Comparison of ENCODE assay signal across 17 cellular contexts in genomic region chr4:69322055-69322454, GRCh38. TPM values are rescaled to one million over a fixed set of nuclear protein-coding genes. Genes with fewer than 3 reads are reported as not detected.
A peak's percentile ranks its signal among the peaks of the same experiment; 100 is the strongest.
DNase-seq lines count a peak whose midpoint lies in the region; TF ChIP-seq lines count a peak whose summit lies in the region.
"Had no signal": no experiment of that assay in that cellular context is flagged by ENCODE, and none has a peak within 500 bp of the region (broad histone marks: within the 10 kb centered on the region; RNA-seq: fewer than 3 reads in every experiment).

No MANE protein-coding gene starts in this region.

- H3K4me3 ChIP-seq in esophagus muscularis mucosa: no peak overlapping the region
- H3K4me3 ChIP-seq: ascending aorta, mucosa of descending colon, prostate gland, tibial artery had no signal

- TF ChIP-seq CTCF in VCaP (conservative IDR thresholded peaks at IDR 0.05): no peak
- no peak for TF ChIP-seq CTCF in esophagus muscularis mucosa (IDR thresholded peaks at IDR 0.05)

- H3K27me3 ChIP-seq in esophagus muscularis mucosa: no peaks in the 10 kb centered on the region
- H3K27me3 ChIP-seq: ascending aorta, tibial artery had no signal

- intact Hi-C loops in esophagus muscularis mucosa (cut with DNase I): no loop called here

- no peak for TF ChIP-seq EP300 in esophagus muscularis mucosa (IDR thresholded peaks at IDR 0.05)

- H3K36me3 ChIP-seq in esophagus muscularis mucosa: no peaks in the 10 kb centered on the region
- H3K36me3 ChIP-seq: ascending aorta, prostate gland, tibial artery had no signal

- no peaks in the 10 kb centered on the region for H3K4me1 ChIP-seq in esophagus muscularis mucosa
- H3K4me1 ChIP-seq: ascending aorta, prostate gland, tibial artery had no signal

- WGBS in esophagus muscularis mucosa: 78% methylated on average over 2 of the region's 2 CpGs

- DNase-seq in Caki2 (ENCODE audit: low read depth) (peak; percentile 23), M059J (ENCODE audit: low read depth) (peak; percentile 46), iris pigment epithelial cell (ENCODE audit: low read depth) (peak; percentile 72), esophagus muscularis mucosa (ENCODE audit: extremely low spot score) (no peak), amniotic stem cell (lab: John Stamatoyannopoulos, UW) (no peak), amygdala (lab: John Stamatoyannopoulos, UW) (no peak)
- DNase-seq in activated CD4-positive, alpha-beta T cell treated with anti-CD3 and anti-CD28 coated beads, Interleukin-2, amount 50 U/mL, for 48 hours: no peak
- DNase-seq: activated CD4-positive, alpha-beta T cell treated with anti-CD3 and anti-CD28 coated beads, Interleukin-2, amount 50 U/mL, for 1 hour; effector memory CD8-positive, alpha-beta T cell; NCI-H1417 treated with DMSO at 0.1 percent for 48 hours; stimulated activated CD4-positive, alpha-beta T cell treated with anti-CD3 and anti-CD28 coated beads, Interleukin-1b, Interleukin-23, amount 100 ng/mL, for 48 hours; tibial artery had no signal

- in situ Hi-C loops in Caki2 (cut with HindIII; ENCODE audit: low pct_unique_long_range_greater_than_20kb, low sequenced_read_pairs): no loop called here

- no peaks in the 10 kb centered on the region for H3K9me3 ChIP-seq in esophagus muscularis mucosa
- H3K9me3 ChIP-seq: ascending aorta, mucosa of descending colon, prostate gland, tibial artery had no signal

- TF ChIP-seq POLR2A in esophagus muscularis mucosa (IDR thresholded peaks at IDR 0.05; ENCODE audit: low read depth): no peak

- H3K27ac ChIP-seq in VCaP: peak overlapping the region; percentile 74
- H3K27ac ChIP-seq in esophagus muscularis mucosa (replicated peaks in 1 of 4): no peak overlapping the region
- H3K27ac ChIP-seq: ascending aorta, prostate gland, tibial artery had no signal

RNA-seq across cellular contexts. Expression of gene UGT2B28, which starts 41.8 kb away (rescaled TPM):
- not detected in 2 replicates for total RNA-seq in Caki2 (2014; rRNA removed; shearing (Covaris generic); ENCODE audit: low replicate concordance)
- total RNA-seq in M059J (2014; rRNA removed; shearing (Covaris generic)): not detected in 2 replicates
- total RNA-seq in esophagus muscularis mucosa: not detected
- total RNA-seq: activated T-helper 1 cell treated with anti-CD3 and anti-CD28 coated beads, Interleukin-12 subunit alpha, Interleukin-12 subunit beta, Interleukin-2, Interleukin-4 antibody, amounts not matched to agents 30 ng/mL and 10 ng/mL and 1 ng/mL, durations not matched to agents 14 hours and 24 hours and 36 hours; ascending aorta; mucosa of descending colon; prostate gland had no signal

Comparison
In these comparisons a context has a peak if more than half of its experiments do, and no peak if none do; other contexts are left out.
1. DNase-seq: peak in Caki2 (single experiment), M059J (single experiment) and iris pigment epithelial cell (single experiment); none in esophagus muscularis mucosa (single experiment), amniotic stem cell (single experiment), amygdala (0 of 56) and activated CD4-positive, alpha-beta T cell treated with anti-CD3 and anti-CD28 coated beads, Interleukin-2, amount 50 U/mL, for 48 hours (0 of 2).